8 cellular contexts compared by ENCODE assay signal in genomic region chr12:92140919-92141536, GRCh38. TPM values are rescaled to one million over a fixed set of nuclear protein-coding genes. Genes with fewer than 3 reads are reported as not detected.
DNase-seq lines count a peak whose midpoint lies in the region; ATAC-seq, FAIRE-seq and TF ChIP-seq lines count a peak whose summit lies in the region.

No MANE protein-coding gene starts in this region.

- H3K36me3 ChIP-seq in keratinocyte (ENCODE audit: control insufficient read depth in 2 of 2, extremely low read depth in 1 of 2, insufficient read depth in 2 of 2, low read length in 2 of 2) = peaks cover 0 to 19% of the 10 kb centered on the region in 2 experiments
- peaks cover 2 to 28% (median 10%) of the 10 kb centered on the region in 5 donors for H3K36me3 ChIP-seq in subcutaneous abdominal adipose tissue (ENCODE audit: control insufficient read depth in 5 of 5, insufficient read depth in 5 of 5, low read length in 5 of 5)

- H3K27ac Mint-ChIP-seq in T-helper 2 cell treated with Interferon-gamma antibody and Interleukin-4, amounts not matched to agents 5 μg/mL and 100 μg/mL, for 36 hours = peak overlapping the region; percentile 99
- H3K27ac Mint-ChIP-seq in activated CD8-positive, alpha-beta T cell treated with anti-CD3 and anti-CD28 coated beads, Interleukin-2, amount 10 ng/mL, durations not matched to agents 7 days and 5 days = peak overlapping the region; percentile 76

- CTCF ChIA-PET in activated CD8-positive, alpha-beta T cell treated with anti-CD3 and anti-CD28 coated beads, Interleukin-2, amount 10 ng/mL, durations not matched to agents 7 days and 5 days (lab: Charles Lee) = interaction anchor here (0.9 to 5.2 kb wide), 4 partner anchors 9 to 760 kb away, joined by 3 to 48 read pairs (median 6); no protein-coding TSS in a partner anchor

- H3K36me3 Mint-ChIP-seq in T-helper 2 cell treated with Interferon-gamma antibody and Interleukin-4, amounts not matched to agents 5 μg/mL and 100 μg/mL, for 36 hours (ENCODE audit: low read depth) = peaks cover 72% of the 10 kb centered on the region
- peaks cover 82% of the 10 kb centered on the region for H3K36me3 Mint-ChIP-seq in activated CD8-positive, alpha-beta T cell treated with anti-CD3 and anti-CD28 coated beads, Interleukin-2, amount 10 ng/mL, durations not matched to agents 7 days and 5 days (ENCODE audit: low read depth)

- FAIRE-seq in keratinocyte (lab: Jason Lieb, UNC) = no peak

- H3K9ac ChIP-seq in keratinocyte (ENCODE audit: control insufficient read depth, extremely low read depth, insufficient read depth, low read length) (peak overlapping the region; percentile 91), subcutaneous abdominal adipose tissue (ENCODE audit: low read length in 5 of 5) (peak overlapping the region; percentile 43 to 98 (median 97))

- H3K27me3 Mint-ChIP-seq in T-helper 2 cell treated with Interferon-gamma antibody and Interleukin-4, amounts not matched to agents 5 μg/mL and 100 μg/mL, for 36 hours (ENCODE audit: low read depth) = peaks cover 4% of the 10 kb centered on the region
- H3K27me3 Mint-ChIP-seq in activated CD8-positive, alpha-beta T cell treated with anti-CD3 and anti-CD28 coated beads, Interleukin-2, amount 10 ng/mL, durations not matched to agents 7 days and 5 days (ENCODE audit: low read depth) = no peaks in the 10 kb centered on the region

- peaks cover 5% of the 10 kb centered on the region for H4K20me1 ChIP-seq in keratinocyte (ENCODE audit: control insufficient read depth, extremely low read depth, insufficient read depth, low read length)

- H3K4me3 ChIP-seq in keratinocyte (ENCODE audit: control insufficient read depth in 2 of 3, extremely low read depth in 1 of 3, insufficient read depth in 2 of 3, low read depth in 1 of 3, low read length in 3 of 3) (peak overlapping the region; percentile 71 to 96 (median 93)), subcutaneous abdominal adipose tissue (ENCODE audit: low read depth in 1 of 5, low read length in 5 of 5) (peak overlapping the region; percentile 97 to 99 (median 99))

- no peak for DNase-seq in T-helper 2 cell treated with Interferon-gamma antibody and Interleukin-4, amounts not matched to agents 5 μg/mL and 100 μg/mL, for 36 hours (ENCODE audit: low spot score)
- DNase-seq in T-helper 2 cell (no peak), keratinocyte (ENCODE audit: low read depth, low spot score) (no peak), SKM-1 treated with dmso at 0.1 percent for 144 hours (lab: John Stamatoyannopoulos, UW; ENCODE audit: unreplicated experiment) (no peak)
- DNase-seq in activated CD8-positive, alpha-beta T cell treated with anti-CD3 and anti-CD28 coated beads, Interleukin-2, amount 10 ng/mL, durations not matched to agents 7 days and 5 days = no peak
- DNase-seq in activated CD4-positive, alpha-beta T cell treated with anti-CD3 and anti-CD28 coated beads, Interleukin-2, amount 50 U/mL, for 1 hour = no peak

- H3K4me1 Mint-ChIP-seq in T-helper 2 cell treated with Interferon-gamma antibody and Interleukin-4, amounts not matched to agents 5 μg/mL and 100 μg/mL, for 36 hours (ENCODE audit: low read depth) = peaks cover 46% of the 10 kb centered on the region
- peaks cover 39% of the 10 kb centered on the region for H3K4me1 Mint-ChIP-seq in activated CD8-positive, alpha-beta T cell treated with anti-CD3 and anti-CD28 coated beads, Interleukin-2, amount 10 ng/mL, durations not matched to agents 7 days and 5 days (ENCODE audit: low read depth)

- no peak overlapping the region for H2AFZ ChIP-seq in keratinocyte (ENCODE audit: control insufficient read depth, low read length)

- dilution Hi-C loops in keratinocyte (cut with MboI; ENCODE audit: extremely low pct_ligation_motif_present, low sequenced_read_pairs) = no loop called here

- peaks cover 53% of the 10 kb centered on the region for H3K4me1 ChIP-seq in keratinocyte (ENCODE audit: control insufficient read depth, extremely low read depth, insufficient read depth, low read length)
- peaks cover 12 to 71% (median 63%) of the 10 kb centered on the region in 5 donors for H3K4me1 ChIP-seq in subcutaneous abdominal adipose tissue (ENCODE audit: control insufficient read depth in 5 of 5, insufficient read depth in 5 of 5, low read length in 5 of 5)

- H3K9me3 Mint-ChIP-seq in T-helper 2 cell treated with Interferon-gamma antibody and Interleukin-4, amounts not matched to agents 5 μg/mL and 100 μg/mL, for 36 hours = no peaks in the 10 kb centered on the region
- no peaks in the 10 kb centered on the region for H3K9me3 Mint-ChIP-seq in activated CD8-positive, alpha-beta T cell treated with anti-CD3 and anti-CD28 coated beads, Interleukin-2, amount 10 ng/mL, durations not matched to agents 7 days and 5 days (ENCODE audit: insufficient read depth)

- H3K27ac ChIP-seq in keratinocyte (ENCODE audit: control insufficient read depth, insufficient read depth, low read length) (peak overlapping the region; percentile 99), subcutaneous abdominal adipose tissue (ENCODE audit: low read depth, low read length) (peak overlapping the region; percentile 100)

- H3K9me1 ChIP-seq in keratinocyte (ENCODE audit: control insufficient read depth, extremely low read depth, insufficient read depth, low read length) = no peaks in the 10 kb centered on the region

- no peak for TF ChIP-seq CTCF in keratinocyte (optimal IDR thresholded peaks at IDR 0.05 in 1 of 3, IDR thresholded peaks at IDR 0.05 in 1 of 3, conservative IDR thresholded peaks at IDR 0.05 in 1 of 3; ENCODE audit: extremely low read depth in 1 of 3, insufficient read depth in 2 of 3, low read length in 3 of 3)

- peak overlapping the region; percentile 99 for H3K4me3 Mint-ChIP-seq in T-helper 2 cell treated with Interferon-gamma antibody and Interleukin-4, amounts not matched to agents 5 μg/mL and 100 μg/mL, for 36 hours
- peak overlapping the region; percentile 100 for H3K4me3 Mint-ChIP-seq in activated CD8-positive, alpha-beta T cell treated with anti-CD3 and anti-CD28 coated beads, Interleukin-2, amount 10 ng/mL, durations not matched to agents 7 days and 5 days

- POLR2A ChIA-PET in activated CD8-positive, alpha-beta T cell treated with anti-CD3 and anti-CD28 coated beads, Interleukin-2, amount 10 ng/mL, durations not matched to agents 7 days and 5 days (lab: Charles Lee) = interaction anchor here (0.5 to 9.3 kb wide), 8 partner anchors 7 to 264 kb away, joined by 3 to 293 read pairs (median 4); no protein-coding TSS in a partner anchor

- no peaks in the 10 kb centered on the region for H3K9me3 ChIP-seq in keratinocyte (ENCODE audit: control insufficient read depth, low read depth, low read length)
- no peaks in the 10 kb centered on the region for H3K9me3 ChIP-seq in subcutaneous abdominal adipose tissue (ENCODE audit: control insufficient read depth in 5 of 5, low read length in 5 of 5)

- ATAC-seq in activated CD8-positive, alpha-beta T cell treated with anti-CD3 and anti-CD28 coated beads, Interleukin-2, amount 10 ng/mL, durations not matched to agents 7 days and 5 days = no peak
- ATAC-seq in esophagus mucosa = no peak

- peaks cover 70% of the 10 kb centered on the region for H3K79me2 ChIP-seq in keratinocyte (ENCODE audit: control insufficient read depth, insufficient read depth, low read length)

- no peaks in the 10 kb centered on the region for H3K27me3 ChIP-seq in keratinocyte (ENCODE audit: control insufficient read depth, extremely low read depth, insufficient read depth, low read length)
- no peaks in the 10 kb centered on the region for H3K27me3 ChIP-seq in subcutaneous abdominal adipose tissue (ENCODE audit: control insufficient read depth in 5 of 5, insufficient read depth in 4 of 5, low read length in 5 of 5)

- H3K4me2 ChIP-seq in keratinocyte (ENCODE audit: control insufficient read depth, extremely low read depth, insufficient read depth, low read depth, low read length) = peak overlapping the region; percentile 89

RNA-seq across cellular contexts. Expression of gene BTG1, which starts 4.6 kb away (rescaled TPM):
- 100 to 1,000 TPM; 113 to 118 TPM for total RNA-seq in activated CD8-positive, alpha-beta T cell treated with anti-CD3 and anti-CD28 coated beads, Interleukin-2, amount 10 ng/mL, durations not matched to agents 7 days and 5 days
- polyA plus RNA-seq in keratinocyte = 36.8 to 58.5 TPM (median 40.7 TPM) in 3 replicates
- 233 TPM for polyA plus RNA-seq in keratinocyte (2011; ENCODE audit: low read depth)
- 56.8 and 71.8 TPM in 2 replicates for polyA plus RNA-seq in keratinocyte (2011; cell fraction: cytosol; rRNA removed)
- 66.3 and 69.7 TPM in 2 replicates for polyA plus RNA-seq in keratinocyte (2011; cell fraction: nucleus; rRNA removed)
- 33.3 and 129 TPM in 2 replicates for polyA plus RNA-seq in keratinocyte (2012; ENCODE audit: low replicate concordance)
- 48.3 to 107 TPM (median 85.3 TPM) in 3 replicates for polyA minus RNA-seq in keratinocyte
- 17.8 TPM for polyA minus RNA-seq in keratinocyte (2011; cell fraction: cytosol; rRNA and poly(A)+ RNA removed)
- 40.1 and 70.0 TPM in 2 replicates for polyA minus RNA-seq in keratinocyte (2011; cell fraction: nucleus; rRNA and poly(A)+ RNA removed)
- 119 TPM for total RNA-seq in esophagus mucosa
